3 cellular contexts compared by ENCODE assay signal in genomic region chrX:77831544-77831943, GRCh38.
TF ChIP-seq lines count a peak whose summit lies in the region.

No MANE protein-coding gene starts in this region.

TF ChIP-seq in HEK293, 187 proteins besides CTCF, POLR2A, EP300 and RAD21:
- TF ChIP-seq ZNF121 (tag by site-specific recombination; IDR thresholded peaks at IDR 0.05) = peak; percentile 85

TF ChIP-seq in K562, 482 proteins besides CTCF, POLR2A, EP300 and RAD21:
- TF ChIP-seq ZNF121 (CRISPR knock-in tag; conservative IDR thresholded peaks at IDR 0.05) = peak; percentile 64

TF ChIP-seq in HepG2, 621 proteins besides CTCF, POLR2A, EP300 and RAD21:
- peak; percentile 86 for TF ChIP-seq ZNF121 (CRISPR knock-in tag; IDR thresholded peaks at IDR 0.05)
TF ChIP-seq in HepG2: peak in this region for 1; not testable (repeated sequence) for 620.
